6 cellular contexts compared by ENCODE assay signal in the genomic region with DNA sequence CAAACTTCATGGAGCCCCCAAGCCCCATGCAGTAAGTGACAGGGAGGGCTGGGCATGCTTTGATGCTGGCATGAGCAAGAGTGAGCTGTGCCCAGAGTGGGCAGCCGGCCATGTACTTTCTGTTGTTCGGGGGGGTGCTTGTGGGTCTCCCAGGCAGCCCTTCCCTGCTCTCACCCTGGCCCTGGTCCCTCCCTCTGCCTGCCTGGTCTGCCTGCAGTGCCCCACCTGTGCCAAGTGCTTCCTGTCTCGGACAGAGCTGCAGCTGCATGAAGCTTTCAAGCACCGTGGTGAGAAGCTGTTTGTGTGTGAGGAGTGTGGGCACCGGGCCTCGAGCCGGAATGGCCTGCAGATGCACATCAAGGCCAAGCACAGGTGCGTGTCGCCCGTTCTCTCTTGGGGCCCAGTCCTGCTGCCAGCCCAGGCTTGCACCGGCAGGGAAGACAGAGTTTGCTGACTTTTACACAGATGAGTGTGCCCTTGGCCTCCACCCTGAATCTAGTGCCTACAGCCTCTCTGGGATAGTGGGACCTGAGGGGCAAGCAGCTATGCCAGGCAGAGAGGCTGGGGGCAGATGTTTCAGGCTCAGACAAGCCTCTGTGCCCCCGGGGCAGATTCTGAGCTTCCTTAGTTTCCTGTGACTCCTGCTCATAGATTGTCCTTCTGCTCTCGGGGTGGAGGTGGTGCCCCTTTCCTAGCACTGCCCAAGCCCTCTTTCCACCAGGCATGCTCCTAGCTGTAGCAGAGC. TPM values are rescaled to one million over a fixed set of nuclear protein-coding genes. Genes with fewer than 3 reads are reported as not detected.
DNase-seq lines count a peak whose midpoint lies in the region; ATAC-seq and TF ChIP-seq lines count a peak whose summit lies in the region.

No MANE protein-coding gene starts in this region.

- H3K36me3 Mint-ChIP-seq in CD14-positive monocyte, result peaks cover 45 to 57% of the 10 kb centered on the region in 2 donors

- no peak overlapping the region for H3K4me3 Mint-ChIP-seq in CD14-positive monocyte

- H3K36me3 ChIP-seq in psoas muscle (ENCODE audit: insufficient read depth in 1 of 2, low read depth in 1 of 2), result peaks cover 0 to 49% of the 10 kb centered on the region in 2 donors

- 18 to 37% (median 26%) methylated on average over 13 of the region's 13 CpGs for WGBS in psoas muscle, 3 donors

- no peak for TF ChIP-seq CTCF in psoas muscle (IDR thresholded peaks at IDR 0.05)
- no peak for TF ChIP-seq CTCF in CD14-positive monocyte (IDR thresholded peaks at IDR 0.05)

- H3K4me1 ChIP-seq in psoas muscle, result peaks cover 58% of the 10 kb centered on the region

- intact Hi-C loops in psoas muscle (cut with DNase I), result loop anchor here in 1 of 2 donors (5.0 kb wide), 1 partner anchor 35 kb away; the partner anchor contains the start of gene THAP3
- intact Hi-C loops in CD14-positive monocyte (cut with micrococcal nuclease), result no loop called here

- H3K27me3 Mint-ChIP-seq in CD14-positive monocyte (ENCODE audit: low read depth in 3 of 3), result no peaks in the 10 kb centered on the region

- peak overlapping the region in 2 of 7 donors; percentile 46 to 50 for H3K27ac Mint-ChIP-seq in CD14-positive monocyte

- H3K27ac ChIP-seq in psoas muscle, result peak overlapping the region; percentile 98

- H3K9me3 Mint-ChIP-seq in CD14-positive monocyte, result no peaks in the 10 kb centered on the region

- H3K4me3 ChIP-seq in psoas muscle, result no peak overlapping the region

- peak; percentile 62 to 65 (median 64) for ATAC-seq in psoas muscle

- H3K27me3 ChIP-seq in psoas muscle (ENCODE audit: insufficient read depth in 3 of 3, low read length in 2 of 3), result no peaks in the 10 kb centered on the region

- peaks cover 34% of the 10 kb centered on the region for H3K4me1 Mint-ChIP-seq in CD14-positive monocyte

- DNase-seq in NCI-H1105 treated with DMSO at 0.1 percent for 48 hours (lab: John Stamatoyannopoulos, UW) (peak; percentile 72), cerebellar cortex (ENCODE audit: low spot score) (peak; percentile 75), psoas muscle (peak; percentile 66 to 93), EL (no peak), CD14-positive monocyte (ENCODE audit: low spot score) (no peak)
- DNase-seq in central memory CD4-positive, alpha-beta T cell, result no peak

- H3K9me3 ChIP-seq in psoas muscle, result no peaks in the 10 kb centered on the region

RNA-seq across cellular contexts. Expression of gene ZBTB48, which starts 7.6 kb away (rescaled TPM):
- 10 to 100 TPM in 3 of 4 donors, 1 to 10 TPM in 1; 3.7 to 12.0 (median 11.4) TPM for total RNA-seq in psoas muscle
- 10 to 100 TPM in 2 of 3 donors, 1 to 10 TPM in 1; 9.7 to 16.6 (median 15.1) TPM for polyA plus RNA-seq in psoas muscle
- polyA plus RNA-seq in CD14-positive monocyte, result 10 to 100 TPM; 13.2 to 23.0 TPM

RNA-seq across cellular contexts. Expression of gene KLHL21, which starts 15.2 kb away (rescaled TPM):
- total RNA-seq in psoas muscle, result 100 to 1,000 TPM in 3 of 4 donors, 10 to 100 TPM in 1; 87.3 to 253 (median 113) TPM
- polyA plus RNA-seq in psoas muscle (100 to 1,000 TPM in 2 of 3 donors, 10 to 100 TPM in 1; 83.1 to 200 (median 120) TPM), CD14-positive monocyte (1 to 10 TPM; 5.9 to 7.3 TPM)

RNA-seq across cellular contexts. Expression of gene PHF13, which starts 26.1 kb away (rescaled TPM):
- total RNA-seq in psoas muscle, result 10 to 100 TPM in 1 of 4 donors, 1 to 10 TPM in 3; 5.4 to 21.3 (median 8.2) TPM
- polyA plus RNA-seq in psoas muscle (1 to 10 TPM; 4.8 to 7.5 (median 7.1) TPM), CD14-positive monocyte (1 to 10 TPM; 1.0 to 1.7 TPM)

RNA-seq across cellular contexts. Expression of gene TAS1R1, which starts 32.3 kb away (rescaled TPM):
- total RNA-seq in psoas muscle, result not detected
- polyA plus RNA-seq in psoas muscle (under 1 TPM in 2 of 3 donors, not detected in 1; 0.04 to 0.16 TPM), CD14-positive monocyte (not detected)

RNA-seq across cellular contexts. Expression of gene NOL9, which starts 33.1 kb away (rescaled TPM):
- 10 to 100 TPM; 17.1 to 26.1 (median 22.8) TPM for total RNA-seq in psoas muscle
- polyA plus RNA-seq in psoas muscle (10 to 100 TPM in 1 of 3 donors, 1 to 10 TPM in 2; 5.0 to 10.6 (median 9.5) TPM), CD14-positive monocyte (1 to 10 TPM; 3.7 to 7.6 TPM)

Comparison
In these comparisons a context has a peak if more than half of its experiments do, and no peak if none do; other contexts are left out.
1. DNase-seq: peak in NCI-H1105 treated with DMSO at 0.1 percent for 48 hours (single experiment), cerebellar cortex (single experiment) and psoas muscle (2 of 2); none in EL (single experiment), central memory CD4-positive, alpha-beta T cell (single experiment) and CD14-positive monocyte (single experiment).
2. RNA of gene KLHL21, which starts 15.2 kb away (polyA plus RNA-seq): 83.1 to 200 TPM in psoas muscle; 5.9 to 7.3 TPM in CD14-positive monocyte; every median in the first group is over 10 times any median in the second.